Comparison of ENCODE assay signal across 17 cellular contexts in the genomic region with DNA sequence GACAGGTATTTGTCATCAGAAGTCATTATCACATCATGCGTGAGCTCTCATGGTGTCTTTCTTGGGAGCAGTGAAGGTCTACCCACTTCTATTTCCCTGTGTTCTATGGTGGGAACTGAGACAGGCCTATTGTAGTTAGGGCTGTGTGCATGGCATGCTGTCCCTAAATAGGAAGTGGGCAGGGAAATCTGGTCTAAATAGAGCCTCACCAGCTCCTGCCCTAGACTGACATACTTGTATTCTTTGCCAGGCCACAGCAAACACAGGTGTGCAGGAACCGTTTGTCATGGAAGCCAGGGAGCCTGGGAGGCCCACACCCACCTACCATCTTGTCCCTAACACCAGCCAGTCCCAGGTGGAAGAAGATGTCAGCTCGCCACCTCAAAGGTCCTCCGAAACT. TPM values are rescaled to one million over a fixed set of nuclear protein-coding genes. Genes with fewer than 3 reads are reported as not detected.
DNase-seq lines count a peak whose midpoint lies in the region; ATAC-seq, FAIRE-seq and TF ChIP-seq lines count a peak whose summit lies in the region.
"Had no signal": no experiment of that assay in that cellular context is flagged by ENCODE, and none has a peak within 500 bp of the region (broad histone marks: within the 10 kb centered on the region; RNA-seq: fewer than 3 reads in every experiment).

No MANE protein-coding gene starts in this region.

- H2AFZ ChIP-seq in GM12878 (ENCODE audit: control insufficient read depth, low read depth, low read length) = no peak overlapping the region

- CTCF ChIA-PET in GM12878 (lab: Yijun Ruan, JAX) = interaction anchor here (1.3 to 4.4 kb wide), 4 partner anchors 11 to 54 kb away, joined by 5 to 40 read pairs (median 13); a partner anchor contains a TSS

- peaks cover 51% of the 10 kb centered on the region for H3K79me2 ChIP-seq in GM12878 (ENCODE audit: control insufficient read depth, insufficient read depth, low read length)

- H3K9me3 Mint-ChIP-seq in activated T-cell treated with anti-CD3 and anti-CD28 coated beads, Interleukin-2, amount 50 U/mL, for 72 hours = no peaks in the 10 kb centered on the region
- H3K9me3 Mint-ChIP-seq in stimulated activated effector memory CD8-positive, alpha-beta T cell treated with anti-CD3 and anti-CD28 coated beads, Interleukin-12 subunit alpha, Interleukin-12 subunit beta, amount 100 ng/mL, for 72 hours = no peaks in the 10 kb centered on the region
- H3K9me3 Mint-ChIP-seq: naive B cell had no signal

- H3K27me3 ChIP-seq in GM12878 (replicated peaks in 1 of 2; ENCODE audit: control insufficient read depth in 2 of 2, insufficient read depth in 2 of 2, low read length in 1 of 2) (no peaks in the 10 kb centered on the region), ascending aorta (no peaks in the 10 kb centered on the region)
- H3K27me3 ChIP-seq: esophagus squamous epithelium had no signal

- FAIRE-seq in GM12878 (lab: Jason Lieb, UNC) = no peak
- FAIRE-seq: H1, TTC549 had no signal

- H3K4me3 ChIP-seq in GM12878 (no peak overlapping the region), ascending aorta (no peak overlapping the region)
- H3K4me3 ChIP-seq: esophagus squamous epithelium had no signal

- H3K4me1 ChIP-seq in GM12878 (ENCODE audit: control insufficient read depth, insufficient read depth, low read length) = peaks cover 41% of the 10 kb centered on the region
- peaks cover 10 to 16% of the 10 kb centered on the region in 2 donors for H3K4me1 ChIP-seq in ascending aorta

- POLR2A ChIA-PET in GM12878 (lab: Charles Lee) = interaction anchor here (0.6 to 12.2 kb wide), 5 partner anchors 12 to 55 kb away, joined by 3 to 177 read pairs (median 3); no protein-coding TSS in a partner anchor

- TF ChIP-seq RAD21 in GM12878 (IDR thresholded peaks at IDR 0.05; ENCODE audit: insufficient read depth, low read depth, low read length) = no peak

- intact Hi-C loops in GM12878 (cut with micrococcal nuclease; ENCODE audit: unreplicated experiment) = no loop called here
- intact Hi-C loops in ascending aorta (cut with DNase I) = no loop called here

- H4K20me1 ChIP-seq in GM12878 (ENCODE audit: control insufficient read depth, insufficient read depth) = no peaks in the 10 kb centered on the region

- peaks cover 12 to 30% of the 10 kb centered on the region in 2 donors for H3K36me3 Mint-ChIP-seq in activated T-cell treated with anti-CD3 and anti-CD28 coated beads, Interleukin-2, amount 50 U/mL, for 72 hours (ENCODE audit: insufficient read depth in 2 of 2)
- peaks cover 92% of the 10 kb centered on the region for H3K36me3 Mint-ChIP-seq in stimulated activated effector memory CD8-positive, alpha-beta T cell treated with anti-CD3 and anti-CD28 coated beads, Interleukin-12 subunit alpha, Interleukin-12 subunit beta, amount 100 ng/mL, for 72 hours

- no peak for TF ChIP-seq POLR2A in GM12878 (IDR thresholded peaks at IDR 0.05; ENCODE audit: low read depth, low read length)

- TF ChIP-seq CTCF in GM12878 (IDR thresholded peaks at IDR 0.05 in 2 of 3, conservative IDR thresholded peaks at IDR 0.05 in 1 of 3; ENCODE audit: control insufficient read depth in 2 of 3, extremely low read depth in 1 of 3, insufficient read depth in 1 of 3, low read depth in 3 of 3, low read length in 3 of 3) = no peak
- no peak for TF ChIP-seq CTCF in ascending aorta (IDR thresholded peaks at IDR 0.05)

- H3K27me3 Mint-ChIP-seq in activated T-cell treated with anti-CD3 and anti-CD28 coated beads, Interleukin-2, amount 50 U/mL, for 72 hours (ENCODE audit: low read depth) = no peaks in the 10 kb centered on the region
- H3K27me3 Mint-ChIP-seq: naive B cell had no signal

- peak overlapping the region; percentile 88 for H3K27ac Mint-ChIP-seq in activated T-cell treated with anti-CD3 and anti-CD28 coated beads, Interleukin-2, amount 50 U/mL, for 72 hours
- H3K27ac Mint-ChIP-seq in stimulated activated effector memory CD8-positive, alpha-beta T cell treated with anti-CD3 and anti-CD28 coated beads, Interleukin-12 subunit alpha, Interleukin-12 subunit beta, amount 100 ng/mL, for 72 hours = peak overlapping the region; percentile 91

- in situ Hi-C loops in GM12878 (cut with MboI) = no loop called here

- H3K4me1 Mint-ChIP-seq in activated T-cell treated with anti-CD3 and anti-CD28 coated beads, Interleukin-2, amount 50 U/mL, for 72 hours (ENCODE audit: low read depth) = peaks cover 80% of the 10 kb centered on the region
- peaks cover 69% of the 10 kb centered on the region for H3K4me1 Mint-ChIP-seq in stimulated activated effector memory CD8-positive, alpha-beta T cell treated with anti-CD3 and anti-CD28 coated beads, Interleukin-12 subunit alpha, Interleukin-12 subunit beta, amount 100 ng/mL, for 72 hours

- WGBS in GM12878 (ENCODE audit: insufficient coverage, insufficient replicate concordance, low lambda C conversion rate, missing lambda C conversion rate) = 98% methylated on average over 4 of the region's 4 CpGs

- H3K4me3 Mint-ChIP-seq in activated T-cell treated with anti-CD3 and anti-CD28 coated beads, Interleukin-2, amount 50 U/mL, for 72 hours = peak overlapping the region; percentile 78 to 84
- H3K4me3 Mint-ChIP-seq in stimulated activated effector memory CD8-positive, alpha-beta T cell treated with anti-CD3 and anti-CD28 coated beads, Interleukin-12 subunit alpha, Interleukin-12 subunit beta, amount 100 ng/mL, for 72 hours = peak overlapping the region; percentile 57

- SMC1A ChIA-PET in GM12878 (lab: Charles Lee; ENCODE audit: uncharacterized antibody, unreplicated experiment) = interaction anchor here (1.0 to 18.5 kb wide), 5 partner anchors 4 to 181 kb away, joined by 4 to 253 read pairs (median 19); a partner anchor contains a TSS

- BruUV-seq in GM12878 (replicated peaks; lab: Mats Ljungman, UMichigan) = no TSS peak

- RAD21 ChIA-PET in GM12878 (lab: Charles Lee; ENCODE audit: unreplicated experiment) = interaction anchor here (1.3 to 4.1 kb wide), 2 partner anchors 10 to 36 kb away, joined by 3 to 32 read pairs; a partner anchor contains a TSS

- H3K9me3 ChIP-seq in GM12878 (replicated peaks; ENCODE audit: control insufficient read depth, insufficient read depth, low read length) (no peaks in the 10 kb centered on the region), ascending aorta (no peaks in the 10 kb centered on the region)
- H3K9me3 ChIP-seq: esophagus squamous epithelium had no signal

- no peak overlapping the region for H3K9ac ChIP-seq in GM12878 (ENCODE audit: control insufficient read depth, insufficient read depth, low read length)

- H3K4me2 ChIP-seq in GM12878 (ENCODE audit: control insufficient read depth, insufficient read depth) = peak overlapping the region; percentile 6

- no peak for ATAC-seq in activated T-cell treated with anti-CD3 and anti-CD28 coated beads, Interleukin-2, amount 50 U/mL, for 72 hours (replicated peaks in 1 of 2)
- ATAC-seq in GM12878 = no peak
- ATAC-seq in stimulated activated effector memory CD8-positive, alpha-beta T cell treated with anti-CD3 and anti-CD28 coated beads, Interleukin-12 subunit alpha, Interleukin-12 subunit beta, amount 100 ng/mL, for 72 hours = no peak
- ATAC-seq: left colon had no signal

- peaks cover 9 to 18% of the 10 kb centered on the region in 2 experiments; a peak in 3 of 4 replicates for H3K36me3 ChIP-seq in GM12878 (ENCODE audit: control insufficient read depth in 2 of 2, insufficient read depth in 2 of 2, low read length in 1 of 2)
- peaks cover 14 to 29% of the 10 kb centered on the region in 2 donors for H3K36me3 ChIP-seq in ascending aorta

- H3K27ac ChIP-seq in GM12878 (ENCODE audit: control insufficient read depth, insufficient read depth) (peak overlapping the region; percentile 43), ascending aorta (peak overlapping the region in 1 of 2 donors; percentile 75)

- TF ChIP-seq EP300 in GM12878 (IDR thresholded peaks at IDR 0.05; ENCODE audit: borderline replicate concordance in 1 of 2, control insufficient read depth in 1 of 2, low read depth in 2 of 2, low read length in 2 of 2) = no peak

- no peak for DNase-seq in activated T-cell treated with anti-CD3 and anti-CD28 coated beads, Interleukin-2, amount 50 U/mL, for 72 hours
- no peak for DNase-seq in activated T-cell treated with anti-CD3 and anti-CD28 coated beads for 4 hours
- DNase-seq in NCI-H69 (lab: John Stamatoyannopoulos, UW) = peak; percentile 18
- no peak for DNase-seq in GM12878 (ENCODE audit: low read depth, low spot score)
- no peak for DNase-seq in stimulated activated effector memory CD8-positive, alpha-beta T cell treated with anti-CD3 and anti-CD28 coated beads, Interleukin-12 subunit alpha, Interleukin-12 subunit beta, amount 100 ng/mL, for 72 hours (ENCODE audit: low spot score in 2 of 2)
- no peak for DNase-seq in cortex of kidney (lab: John Stamatoyannopoulos, UW)
- DNase-seq in ascending aorta (ENCODE audit: low spot score in 2 of 2) = no peak
- DNase-seq in NCI-H2227 treated with DMSO at 0.1 percent for 48 hours (lab: John Stamatoyannopoulos, UW) = no peak
- DNase-seq: dermis blood vessel endothelial cell; esophagus squamous epithelium; left colon; naive B cell; NK-92 treated with Interleukin-12 subunit alpha and Interleukin-12 subunit beta, amount 100 ng/mL, for 24 hours; SIG-M5; stimulated activated CD4-positive, alpha-beta T cell treated with anti-CD3 and anti-CD28 coated beads, Interleukin-4, amount 100 ng/mL, for 1 hour had no signal

RNA-seq across cellular contexts. Expression of a gene that starts 10.1 kb away (rescaled TPM):
- 100 to 1,000 TPM in 1 of 2 donors, 10 to 100 TPM in 1; 99.8 to 131 TPM for total RNA-seq in activated T-cell treated with anti-CD3 and anti-CD28 coated beads, Interleukin-2, amount 50 U/mL, for 72 hours
- 208 and 222 TPM in 2 replicates for total RNA-seq in GM12878 (2013; cell fraction: nucleolus; rRNA removed)
- total RNA-seq in GM12878 (2014; rRNA removed) = 29.8 and 33.9 TPM in 2 replicates
- total RNA-seq in GM12878 (2014; rRNA removed; fragmentation: Illumina TruSeq; extraction: Trizol) = 27.4 and 27.5 TPM in 2 replicates
- total RNA-seq in GM12878 (2021) = 51.3 and 60.4 TPM in 2 replicates
- 28.5 TPM for polyA plus RNA-seq in GM12878 (2011; ENCODE audit: low read depth)
- polyA plus RNA-seq in GM12878 (2011; rRNA removed) = 46.3 and 53.6 TPM in 2 replicates
- polyA plus RNA-seq in GM12878 (2011; cell fraction: cytosol; rRNA removed) = 49.2 and 50.2 TPM in 2 replicates
- 208 and 220 TPM in 2 replicates for polyA plus RNA-seq in GM12878 (2011; cell fraction: nucleus; rRNA removed)
- 25.9 and 29.0 TPM in 2 replicates for polyA plus RNA-seq in GM12878 (2012)
- polyA plus RNA-seq in GM12878 (2014; fragmentation: Illumina TruSeq; extraction: Trizol) = 60.1 and 66.5 TPM in 2 replicates
- 1 to 10 TPM; 8.2 TPM for polyA plus RNA-seq in GM12878 (2014; fragmentation: Nextera tagmentation; extraction: Ambion mirVana)
- 52.7 and 55.0 TPM in 2 replicates for polyA plus RNA-seq in GM12878 (2014; rRNA removed)
- 10 to 100 TPM; 26.6 to 27.4 TPM for polyA plus RNA-seq in GM12878 (2016; fragmentation: Nextera tagmentation; extraction: Ambion mirVana)
- polyA minus RNA-seq in GM12878 (2011; rRNA and poly(A)+ RNA removed) = 106 and 130 TPM in 2 replicates
- polyA minus RNA-seq in GM12878 (2011; cell fraction: cytosol; rRNA and poly(A)+ RNA removed) = 28.4 and 29.1 TPM in 2 replicates
- 45.0 and 65.2 TPM in 2 replicates for polyA minus RNA-seq in GM12878 (2011; cell fraction: nucleus; rRNA and poly(A)+ RNA removed)
- 27.7 TPM for total RNA-seq in ascending aorta

RNA-seq across cellular contexts. Expression of a gene that starts 29.3 kb away (rescaled TPM):
- total RNA-seq in activated T-cell treated with anti-CD3 and anti-CD28 coated beads, Interleukin-2, amount 50 U/mL, for 72 hours = 1 to 10 TPM; 6.1 to 7.6 TPM
- total RNA-seq in GM12878 (2013; cell fraction: nucleolus; rRNA removed) = 16.6 and 18.3 TPM in 2 replicates
- total RNA-seq in GM12878 (2014; rRNA removed) (8.2 and 8.4 TPM in 2 replicates), GM12878 (2014; rRNA removed; fragmentation: Illumina TruSeq; extraction: Trizol) (3.4 and 3.8 TPM in 2 replicates), GM12878 (2021) (7.6 and 7.8 TPM in 2 replicates), ascending aorta (21.9 TPM)
- polyA plus RNA-seq in GM12878 (2011; ENCODE audit: low read depth) = 3.6 TPM
- polyA plus RNA-seq in GM12878 (2011; rRNA removed) (3.1 and 6.3 TPM in 2 replicates), GM12878 (2014; fragmentation: Illumina TruSeq; extraction: Trizol) (1.5 and 3.0 TPM in 2 replicates), GM12878 (2014; fragmentation: Nextera tagmentation; extraction: Ambion mirVana) (1 to 10 TPM in 1 of 2 experiments, under 1 TPM in 1; 0.31 to 1.1 TPM), GM12878 (2014; rRNA removed) (7.8 and 8.5 TPM in 2 replicates), GM12878 (2016; fragmentation: Nextera tagmentation; extraction: Ambion mirVana) (1 to 10 TPM; 7.3 to 9.4 TPM)
- polyA plus RNA-seq in GM12878 (2011; cell fraction: cytosol; rRNA removed) = 8.2 and 8.9 TPM in 2 replicates
- polyA plus RNA-seq in GM12878 (2011; cell fraction: nucleus; rRNA removed) = 11.1 and 11.3 TPM in 2 replicates
- polyA plus RNA-seq in GM12878 (2012) = 5.8 and 8.0 TPM in 2 replicates
- polyA minus RNA-seq in GM12878 (2011; rRNA and poly(A)+ RNA removed) = 8.5 and 8.7 TPM in 2 replicates
- 4.8 and 5.7 TPM in 2 replicates for polyA minus RNA-seq in GM12878 (2011; cell fraction: cytosol; rRNA and poly(A)+ RNA removed)
- 4.1 and 7.2 TPM in 2 replicates for polyA minus RNA-seq in GM12878 (2011; cell fraction: nucleus; rRNA and poly(A)+ RNA removed)

RNA-seq across cellular contexts. Expression of a gene that starts 36.3 kb away (rescaled TPM):
- total RNA-seq in activated T-cell treated with anti-CD3 and anti-CD28 coated beads, Interleukin-2, amount 50 U/mL, for 72 hours = 10 to 100 TPM; 21.9 to 25.8 TPM
- total RNA-seq in GM12878 (2013; cell fraction: nucleolus; rRNA removed) = 46.8 and 51.0 TPM in 2 replicates
- total RNA-seq in GM12878 (2014; rRNA removed) (16.0 and 17.7 TPM in 2 replicates), GM12878 (2014; rRNA removed; fragmentation: Illumina TruSeq; extraction: Trizol) (17.7 and 18.1 TPM in 2 replicates), GM12878 (2021) (17.7 and 22.0 TPM in 2 replicates), ascending aorta (14.4 TPM)
- polyA plus RNA-seq in GM12878 (2011; ENCODE audit: low read depth) = 11.8 TPM
- polyA plus RNA-seq in GM12878 (2011; rRNA removed) (17.8 and 19.6 TPM in 2 replicates), GM12878 (2014; fragmentation: Illumina TruSeq; extraction: Trizol) (16.0 and 16.8 TPM in 2 replicates), GM12878 (2014; fragmentation: Nextera tagmentation; extraction: Ambion mirVana) (1 to 10 TPM; 2.9 to 6.4 TPM), GM12878 (2014; rRNA removed) (13.9 and 16.0 TPM in 2 replicates), GM12878 (2016; fragmentation: Nextera tagmentation; extraction: Ambion mirVana) (10 to 100 TPM; 23.8 to 27.4 TPM)
- 8.7 and 9.2 TPM in 2 replicates for polyA plus RNA-seq in GM12878 (2011; cell fraction: cytosol; rRNA removed)
- 28.2 and 29.3 TPM in 2 replicates for polyA plus RNA-seq in GM12878 (2011; cell fraction: nucleus; rRNA removed)
- polyA plus RNA-seq in GM12878 (2012) = 14.3 and 16.2 TPM in 2 replicates
- polyA minus RNA-seq in GM12878 (2011; rRNA and poly(A)+ RNA removed) = 11.2 and 13.8 TPM in 2 replicates
- 2.8 and 2.9 TPM in 2 replicates for polyA minus RNA-seq in GM12878 (2011; cell fraction: cytosol; rRNA and poly(A)+ RNA removed)
- polyA minus RNA-seq in GM12878 (2011; cell fraction: nucleus; rRNA and poly(A)+ RNA removed) = 10.0 and 16.6 TPM in 2 replicates

RNA-seq across cellular contexts. Expression of a gene that starts 36.4 kb away (rescaled TPM):
- 10 to 100 TPM; 71.2 to 75.9 TPM for total RNA-seq in activated T-cell treated with anti-CD3 and anti-CD28 coated beads, Interleukin-2, amount 50 U/mL, for 72 hours
- 287 and 321 TPM in 2 replicates for total RNA-seq in GM12878 (2013; cell fraction: nucleolus; rRNA removed)
- total RNA-seq in GM12878 (2014; rRNA removed) (45.8 and 48.5 TPM in 2 replicates), GM12878 (2014; rRNA removed; fragmentation: Illumina TruSeq; extraction: Trizol) (32.6 and 33.4 TPM in 2 replicates), GM12878 (2021) (45.4 and 47.6 TPM in 2 replicates), ascending aorta (25.1 TPM)
- polyA plus RNA-seq in GM12878 (2011; ENCODE audit: low read depth) = 16.4 TPM
- polyA plus RNA-seq in GM12878 (2011; rRNA removed) (40.7 and 49.3 TPM in 2 replicates), GM12878 (2014; fragmentation: Illumina TruSeq; extraction: Trizol) (28.6 and 43.3 TPM in 2 replicates), GM12878 (2014; fragmentation: Nextera tagmentation; extraction: Ambion mirVana) (1 to 10 TPM; 5.1 to 5.6 TPM), GM12878 (2014; rRNA removed) (52.4 and 56.1 TPM in 2 replicates), GM12878 (2016; fragmentation: Nextera tagmentation; extraction: Ambion mirVana) (10 to 100 TPM; 36.9 to 40.7 TPM)
- polyA plus RNA-seq in GM12878 (2011; cell fraction: cytosol; rRNA removed) = 51.4 and 85.8 TPM in 2 replicates
- polyA plus RNA-seq in GM12878 (2011; cell fraction: nucleus; rRNA removed) = 460 and 573 TPM in 2 replicates
- 32.4 and 33.5 TPM in 2 replicates for polyA plus RNA-seq in GM12878 (2012)
- polyA minus RNA-seq in GM12878 (2011; rRNA and poly(A)+ RNA removed) = 54.9 and 77.8 TPM in 2 replicates
- polyA minus RNA-seq in GM12878 (2011; cell fraction: cytosol; rRNA and poly(A)+ RNA removed) = 20.1 and 21.9 TPM in 2 replicates
- polyA minus RNA-seq in GM12878 (2011; cell fraction: nucleus; rRNA and poly(A)+ RNA removed) = 77.7 and 124 TPM in 2 replicates

RNA-seq across cellular contexts. Expression of a gene that starts 38.5 kb away (rescaled TPM):
- total RNA-seq in activated T-cell treated with anti-CD3 and anti-CD28 coated beads, Interleukin-2, amount 50 U/mL, for 72 hours = under 1 TPM; 0.31 to 0.63 TPM
- total RNA-seq in GM12878 (2013; cell fraction: nucleolus; rRNA removed) = not detected in 2 replicates
- total RNA-seq in GM12878 (2014; rRNA removed) = 0.11 TPM in 1 of 2 replicates, not detected in the other
- 0.04 TPM in 1 of 2 replicates, not detected in the other for total RNA-seq in GM12878 (2014; rRNA removed; fragmentation: Illumina TruSeq; extraction: Trizol)
- total RNA-seq in GM12878 (2021) = 0.08 and 0.29 TPM in 2 replicates
- not detected for polyA plus RNA-seq in GM12878 (2011; ENCODE audit: low read depth)
- not detected in 2 replicates for polyA plus RNA-seq in GM12878 (2011; rRNA removed)
- polyA plus RNA-seq in GM12878 (2011; cell fraction: cytosol; rRNA removed) = not detected in 2 replicates
- 0.03 and 0.18 TPM in 2 replicates for polyA plus RNA-seq in GM12878 (2011; cell fraction: nucleus; rRNA removed)
- 0.10 and 0.42 TPM in 2 replicates for polyA plus RNA-seq in GM12878 (2012)
- 0.06 TPM in 1 of 2 replicates, not detected in the other for polyA plus RNA-seq in GM12878 (2014; fragmentation: Illumina TruSeq; extraction: Trizol)
- polyA plus RNA-seq in GM12878 (2014; fragmentation: Nextera tagmentation; extraction: Ambion mirVana) = under 1 TPM in 1 of 2 experiments, not detected in 1; 0.08 TPM
- 0.13 and 0.23 TPM in 2 replicates for polyA plus RNA-seq in GM12878 (2014; rRNA removed)
- polyA plus RNA-seq in GM12878 (2016; fragmentation: Nextera tagmentation; extraction: Ambion mirVana) = under 1 TPM; 0.12 to 0.64 TPM
- 0.10 TPM in 1 of 2 replicates, not detected in the other for polyA minus RNA-seq in GM12878 (2011; rRNA and poly(A)+ RNA removed)
- 1.0 TPM in 1 of 2 replicates, not detected in the other for polyA minus RNA-seq in GM12878 (2011; cell fraction: cytosol; rRNA and poly(A)+ RNA removed)
- polyA minus RNA-seq in GM12878 (2011; cell fraction: nucleus; rRNA and poly(A)+ RNA removed) = 0.36 and 0.38 TPM in 2 replicates
- total RNA-seq in ascending aorta = not detected
